In genomic region chr10:73644015-73644743, GRCh38 we compare ENCODE assay signal across 8 cellular contexts. TPM values are rescaled to one million over a fixed set of nuclear protein-coding genes. Genes with fewer than 3 reads are reported as not detected.
A peak's percentile ranks its signal among the peaks of the same experiment; 100 is the strongest.
DNase-seq lines count a peak whose midpoint lies in the region; ATAC-seq, FAIRE-seq and TF ChIP-seq lines count a peak whose summit lies in the region.

No MANE protein-coding gene starts in this region.

- no peaks in the 10 kb centered on the region for H3K9me3 ChIP-seq in endodermal cell (ENCODE audit: control insufficient read depth, low read length)
- no peaks in the 10 kb centered on the region for H3K9me3 ChIP-seq in testis

- 31 to 41% methylated on average over 4 to 5 of the region's 5 CpGs for WGBS in endodermal cell (ENCODE audit: insufficient coverage in 1 of 2, insufficient read length in 1 of 2), 2 experiments
- WGBS in testis, 2 donors = 22 to 37% methylated on average over 5 of the region's 5 CpGs

- H3K9ac ChIP-seq in endodermal cell (ENCODE audit: extremely low read depth, low read length, poor library complexity, severe bottlenecking) = no peak overlapping the region

- H3K4me1 Mint-ChIP-seq in endodermal cell = peaks cover 25% of the 10 kb centered on the region

- no peak overlapping the region for H3K4me3 Mint-ChIP-seq in endodermal cell

- peak; percentile 88 for TF ChIP-seq CTCF in D721Med (IDR thresholded peaks at IDR 0.05; ENCODE audit: insufficient read depth, missing control alignments)
- peak; percentile 96 for TF ChIP-seq CTCF in endodermal cell (conservative IDR thresholded peaks at IDR 0.05)
- TF ChIP-seq CTCF in testis (IDR thresholded peaks at IDR 0.05) = peak; percentile 84 to 95 (median 87)

- H3K36me3 ChIP-seq in endodermal cell (ENCODE audit: control insufficient read depth, insufficient read depth, low read length) = no peaks in the 10 kb centered on the region
- H3K36me3 ChIP-seq in testis (ENCODE audit: low read depth, missing control alignments) = no peaks in the 10 kb centered on the region

- DNase-seq in D721Med (ENCODE audit: insufficient read length, low spot score) (peak; percentile 80), NCI-H748 treated with DMSO at 0.1 percent for 48 hours (lab: John Stamatoyannopoulos, UW) (peak; percentile 32), endodermal cell (peak; percentile 82), middle frontal gyrus (ENCODE audit: extremely low spot score, low spot score) (peak; percentile 58), testis (peak; percentile 72)
- DNase-seq in activated CD8-positive, alpha-beta memory T cell treated with anti-CD3 and anti-CD28 coated beads for 24 hours = peak; percentile 69

- H3K27me3 Mint-ChIP-seq in endodermal cell (ENCODE audit: insufficient read depth) = peaks cover 15% of the 10 kb centered on the region

- intact Hi-C loops in testis (cut with DNase I; ENCODE audit: low total_unique reads) = loop anchor here (5.0 kb wide), 1 partner anchor 117 kb away; no protein-coding TSS in a partner anchor

- ATAC-seq in HG02678 (IDR thresholded peaks at IDR 0.05; ENCODE audit: unreplicated experiment) = peak; percentile 57
- no peak for ATAC-seq in GM18858 (IDR thresholded peaks at IDR 0.05; ENCODE audit: unreplicated experiment)

- no peaks in the 10 kb centered on the region for H3K9me3 Mint-ChIP-seq in endodermal cell

- H3K27me3 ChIP-seq in endodermal cell (ENCODE audit: control insufficient read depth, insufficient read depth, low read length, poor library complexity, severe bottlenecking) = no peaks in the 10 kb centered on the region
- H3K27me3 ChIP-seq in testis = no peaks in the 10 kb centered on the region

- TF ChIP-seq POLR2A in testis (IDR thresholded peaks at IDR 0.05) = no peak

- FAIRE-seq in D721Med (lab: Jason Lieb, UNC) = peak; percentile 44

- H3K4me1 ChIP-seq in endodermal cell (ENCODE audit: control insufficient read depth, insufficient read depth, low read length) (peaks cover 9% of the 10 kb centered on the region), testis (peaks cover 8% of the 10 kb centered on the region)

- H3K27ac ChIP-seq in endodermal cell (ENCODE audit: low read depth, low read length) (no peak overlapping the region), testis (no peak overlapping the region)

- H3K27ac Mint-ChIP-seq in endodermal cell = no peak overlapping the region

- H3K36me3 Mint-ChIP-seq in endodermal cell (ENCODE audit: low read depth) = no peaks in the 10 kb centered on the region

- no peak overlapping the region for H3K4me3 ChIP-seq in endodermal cell (ENCODE audit: low read length)
- H3K4me3 ChIP-seq in testis = no peak overlapping the region

RNA-seq across cellular contexts. Expression of gene MYOZ1, which starts 2.9 kb away (rescaled TPM):
- total RNA-seq in endodermal cell = 1 to 10 TPM; 1.6 to 2.4 TPM
- polyA plus RNA-seq in endodermal cell (2013, experiment 1 of 2) = 0.46 TPM
- 0.62 TPM for polyA plus RNA-seq in endodermal cell (2013, experiment 2 of 2)
- total RNA-seq in testis = 1 to 10 TPM; 2.4 to 3.2 TPM
- polyA plus RNA-seq in testis (ENCODE audit: insufficient read depth, low read depth, low replicate concordance) = 10.5 TPM

RNA-seq across cellular contexts. Expression of gene SYNPO2L, which starts 11.7 kb away (rescaled TPM):
- under 1 TPM; 0.11 to 0.20 TPM for total RNA-seq in endodermal cell
- polyA plus RNA-seq in endodermal cell (2013, experiment 1 of 2) = 0.11 TPM
- 0.12 TPM for polyA plus RNA-seq in endodermal cell (2013, experiment 2 of 2)
- under 1 TPM; 0.31 TPM for total RNA-seq in testis
- 2.3 TPM for polyA plus RNA-seq in testis (ENCODE audit: insufficient read depth, low read depth, low replicate concordance)

RNA-seq across cellular contexts. Expression of gene USP54, which starts 53.0 kb away (rescaled TPM):
- total RNA-seq in endodermal cell (100 to 1,000 TPM in 1 of 2 donors, 10 to 100 TPM in 1; 89.5 to 110 TPM), testis (10 to 100 TPM; 61.3 to 77.9 TPM)
- 41.0 TPM for polyA plus RNA-seq in endodermal cell (2013, experiment 1 of 2)
- 33.4 TPM for polyA plus RNA-seq in endodermal cell (2013, experiment 2 of 2)
- polyA plus RNA-seq in testis (ENCODE audit: insufficient read depth, low read depth, low replicate concordance) = 40.7 TPM

RNA-seq across cellular contexts. Expression of gene AGAP5, which starts 53.7 kb away (rescaled TPM):
- total RNA-seq in endodermal cell (10 to 100 TPM; 10.1 to 13.8 TPM), testis (10 to 100 TPM; 20.3 to 25.5 TPM)
- 4.9 TPM for polyA plus RNA-seq in endodermal cell (2013, experiment 1 of 2)
- polyA plus RNA-seq in endodermal cell (2013, experiment 2 of 2) = 6.3 TPM
- polyA plus RNA-seq in testis (ENCODE audit: insufficient read depth, low read depth, low replicate concordance) = 19.8 TPM

Comparison
In these comparisons a context has a peak if more than half of its experiments do, and no peak if none do; other contexts are left out.
1. DNase-seq: peak in every context shown above with its lines; median percentile 82 in endodermal cell; 80 in D721Med; 72 in testis; 69 in activated CD8-positive, alpha-beta memory T cell treated with anti-CD3 and anti-CD28 coated beads for 24 hours; 58 in middle frontal gyrus; 32 in NCI-H748 treated with DMSO at 0.1 percent for 48 hours.